In the genomic region with DNA sequence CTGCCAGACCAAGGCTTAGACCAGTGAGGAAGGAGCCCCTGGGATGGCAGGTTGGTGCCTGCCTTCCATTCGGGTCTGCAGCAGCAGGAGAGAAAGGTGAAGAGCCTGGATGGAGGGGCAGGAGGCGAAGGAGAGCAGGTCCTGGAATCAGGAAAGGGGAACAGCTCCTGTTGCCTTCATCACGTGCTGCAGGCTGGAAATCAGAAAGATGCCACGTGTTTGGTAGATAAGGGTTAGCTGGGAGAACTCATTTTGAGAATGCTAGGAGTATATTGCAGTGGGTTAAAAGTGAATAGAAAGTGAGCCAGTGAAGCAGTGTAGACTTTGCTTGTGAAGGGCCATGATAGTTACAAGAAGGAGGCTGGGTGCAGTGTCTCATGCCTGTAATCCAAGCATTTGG, we compare ENCODE assay signal across 10 cellular contexts.
"Had no signal": no experiment of that assay in that cellular context is flagged by ENCODE, and none has a peak within 500 bp of the region (broad histone marks: within the 10 kb centered on the region; RNA-seq: fewer than 3 reads in every experiment).

No MANE protein-coding gene starts in this region.

- ATAC-seq: HCT116 had no signal

- H3K4me2 ChIP-seq: KMS-11 had no signal

- H3K9ac ChIP-seq: GM23248, KMS-11 had no signal

- H3K27ac ChIP-seq: GM23248, HL-60, KMS-11 had no signal

- H3K4me1 ChIP-seq: HAP-1 had no signal

- H3K9me3 ChIP-seq: HAP-1 had no signal

- H2AFZ ChIP-seq: GM23248 had no signal

- H3K36me3 ChIP-seq: HAP-1 had no signal

- DNase-seq: GM23248, GOT3, H7, HFFc6, IMR-90, KBM-7 had no signal

- H3K4me3 ChIP-seq: GM23248, HAP-1 had no signal
